15 cellular contexts compared by ENCODE assay signal in genomic region chr7:30852360-30852709, GRCh38. TPM values are rescaled to one million over a fixed set of nuclear protein-coding genes. Genes with fewer than 3 reads are reported as not detected.
DNase-seq lines count a peak whose midpoint lies in the region; ATAC-seq and TF ChIP-seq lines count a peak whose summit lies in the region.
"Had no signal": no experiment of that assay in that cellular context is flagged by ENCODE, and none has a peak within 500 bp of the region (broad histone marks: within the 10 kb centered on the region; RNA-seq: fewer than 3 reads in every experiment).

No MANE protein-coding gene starts in this region.

- H3K36me3 ChIP-seq in heart left ventricle: peaks cover 0 to 19% (median 2%) of the 10 kb centered on the region in 9 donors
- peaks cover 0 to 4% of the 10 kb centered on the region in 2 donors for H3K36me3 ChIP-seq in psoas muscle (ENCODE audit: insufficient read depth in 1 of 2, low read depth in 1 of 2)
- H3K36me3 ChIP-seq: spleen had no signal

- no peak for DNase-seq in heart left ventricle
- no peak for DNase-seq in cardiac septum (ENCODE audit: low spot score)
- DNase-seq in left ventricle myocardium superior: peak; percentile 14
- DNase-seq in psoas muscle: no peak
- no peak for DNase-seq in NCI-H146 treated with DMSO at 0.1 percent for 48 hours (lab: John Stamatoyannopoulos, UW; ENCODE audit: unreplicated experiment)
- DNase-seq in activated gamma-delta T cell treated with Interleukin-2 at 50 U/mL for 16 hours: no peak
- DNase-seq in activated T-cell treated with anti-CD3 and anti-CD28 coated beads, Interleukin-2, amount 50 U/mL, for 1 hour: no peak
- DNase-seq: amygdala; CD4-positive, alpha-beta memory T cell; lower lobe of right lung; occipital lobe; spleen had no signal

- H3K27me3 ChIP-seq in heart left ventricle (no peaks in the 10 kb centered on the region), psoas muscle (ENCODE audit: insufficient read depth in 3 of 3, low read length in 2 of 3) (peaks cover 0 to 2% (median 0%) of the 10 kb centered on the region in 3 donors)

- H3K27ac ChIP-seq in heart left ventricle (peak overlapping the region in 8 of 12 donors; percentile 15 to 85 (median 51)), psoas muscle (peak overlapping the region; percentile 3)
- H3K27ac ChIP-seq: lower lobe of right lung had no signal

- WGBS in heart left ventricle, 4 donors: 43 to 63% (median 59%) methylated on average over 4 of the region's 4 CpGs
- WGBS in psoas muscle, 3 donors: 61 to 74% (median 69%) methylated on average over 4 of the region's 4 CpGs

- no peak for TF ChIP-seq CTCF in heart left ventricle (IDR thresholded peaks at IDR 0.05)
- TF ChIP-seq CTCF in psoas muscle (IDR thresholded peaks at IDR 0.05): no peak

- TF ChIP-seq POLR2A in heart left ventricle (IDR thresholded peaks at IDR 0.05): no peak

- H3K4me3 ChIP-seq in heart left ventricle (no peak overlapping the region), psoas muscle (no peak overlapping the region)
- H3K4me3 ChIP-seq: GM12878, lower lobe of right lung, spleen had no signal

- H3K4me1 ChIP-seq in heart left ventricle (peaks cover 0 to 52% (median 20%) of the 10 kb centered on the region in 12 donors), psoas muscle (no peaks in the 10 kb centered on the region)

- H3K9me3 ChIP-seq in heart left ventricle (no peaks in the 10 kb centered on the region), psoas muscle (no peaks in the 10 kb centered on the region)
- H3K9me3 ChIP-seq: lower lobe of right lung, spleen had no signal

- ATAC-seq in heart left ventricle: peak in 2 of 4 donors; percentile 12 to 51
- peak; percentile 18 for ATAC-seq in left ventricle myocardium superior
- no peak for ATAC-seq in psoas muscle
- ATAC-seq in HG03095 (IDR thresholded peaks at IDR 0.05; ENCODE audit: unreplicated experiment): no peak
- ATAC-seq: GM12878, HepG2, lower lobe of right lung had no signal

- intact Hi-C loops in heart left ventricle (cut with DNase I): no loop called here
- intact Hi-C loops in cardiac septum (cut with DNase I): no loop called here
- intact Hi-C loops in left ventricle myocardium superior (cut with micrococcal nuclease): no loop called here
- intact Hi-C loops in psoas muscle (cut with DNase I): no loop called here

RNA-seq across cellular contexts. Expression of gene AQP1, which starts 59.3 kb away (rescaled TPM):
- total RNA-seq in heart left ventricle (100 to 1,000 TPM; 113 to 420 (median 206) TPM), cardiac septum (155 TPM), left ventricle myocardium superior (323 TPM), psoas muscle (100 to 1,000 TPM in 2 of 4 donors, 10 to 100 TPM in 2; 76.1 to 229 (median 110) TPM)
- polyA plus RNA-seq in heart left ventricle (100 to 1,000 TPM; 220 to 256 TPM), psoas muscle (100 to 1,000 TPM in 1 of 3 donors, 10 to 100 TPM in 2; 75.0 to 130 (median 97.8) TPM)
- total RNA-seq: CD4-positive, alpha-beta memory T cell; HepG2 had no signal
- polyA plus RNA-seq: CD4-positive, alpha-beta memory T cell; HepG2 had no signal
